Comparison of ENCODE assay signal across 8 cellular contexts in the genomic region with DNA sequence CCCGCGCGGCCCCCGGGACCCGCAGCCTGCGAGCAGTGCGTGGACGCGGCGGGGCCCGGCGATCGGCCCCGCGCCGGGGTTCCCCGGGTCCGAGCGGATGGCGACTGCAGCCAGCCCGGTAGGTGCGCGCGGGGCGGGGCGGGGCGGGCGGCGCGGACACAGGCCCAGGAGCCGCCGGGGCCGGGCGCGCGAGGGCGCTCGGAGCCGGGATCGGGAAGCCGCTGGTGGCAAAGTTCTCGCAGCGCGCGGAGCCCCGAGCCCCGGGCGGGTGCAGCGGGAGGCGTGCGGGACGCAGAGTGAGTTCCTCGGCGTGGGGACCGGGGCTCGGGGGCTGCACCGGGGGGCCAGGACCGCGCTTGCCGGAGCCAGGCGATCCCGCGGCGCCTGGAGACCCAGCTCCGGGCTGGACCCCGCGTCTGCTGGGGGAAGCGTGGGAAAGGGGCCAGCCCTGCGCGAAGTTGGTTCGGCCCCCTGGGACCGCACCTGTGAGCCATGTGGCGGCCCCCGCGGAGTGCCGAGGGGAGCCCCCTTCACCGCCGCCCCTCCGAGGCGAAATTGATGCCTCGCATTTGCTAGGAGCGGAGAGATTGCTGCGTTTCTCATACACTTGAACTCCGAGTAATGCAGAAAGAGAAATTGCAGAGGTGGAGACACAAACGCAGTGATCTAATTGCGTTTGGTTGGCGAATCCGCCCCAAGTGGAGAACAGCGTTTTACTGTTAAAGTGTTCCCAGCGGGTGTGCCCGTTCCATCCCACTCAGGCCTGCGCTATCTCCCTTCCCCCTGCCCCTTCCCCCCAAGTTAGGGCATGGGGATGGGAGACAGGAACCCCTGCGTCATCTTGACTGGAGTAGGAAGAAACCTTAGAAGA.
DNase-seq lines count a peak whose midpoint lies in the region; ATAC-seq lines count a peak whose summit lies in the region.

No MANE protein-coding gene starts in this region.

- H3K9me3 ChIP-seq in HUES48 (ENCODE audit: control insufficient read depth, insufficient read depth, low read length) = no peaks in the 10 kb centered on the region
- no peaks in the 10 kb centered on the region for H3K9me3 ChIP-seq in neuron (ENCODE audit: low read length)

- H3K27me3 Mint-ChIP-seq in activated T-helper 2 cell treated with anti-CD3 and anti-CD28 coated beads, Interferon-gamma antibody, Interleukin-2, Interleukin-4, amounts not matched to agents 10 μg/mL and 5 μg/mL and 100 μg/mL, durations not matched to agents 14 hours and 24 hours and 36 hours (ENCODE audit: low read depth) = peaks cover 35% of the 10 kb centered on the region

- H3K4me1 ChIP-seq in HUES48 (ENCODE audit: control insufficient read depth, insufficient read depth, low read length) (peaks cover 9% of the 10 kb centered on the region; the same call in 1 of the 2 replicates), neuron (ENCODE audit: insufficient read depth, low read length) (peaks cover 12% of the 10 kb centered on the region)

- no peak overlapping the region for H3K27ac Mint-ChIP-seq in activated T-helper 2 cell treated with anti-CD3 and anti-CD28 coated beads, Interferon-gamma antibody, Interleukin-2, Interleukin-4, amounts not matched to agents 10 μg/mL and 5 μg/mL and 100 μg/mL, durations not matched to agents 14 hours and 24 hours and 36 hours

- ATAC-seq in GM21723 (IDR thresholded peaks at IDR 0.05; ENCODE audit: unreplicated experiment) (no peak), GM21786 (IDR thresholded peaks at IDR 0.05; ENCODE audit: unreplicated experiment) (no peak), GM21737 (IDR thresholded peaks at IDR 0.05; ENCODE audit: unreplicated experiment) (no peak)

- H3K27ac ChIP-seq in HUES48 (ENCODE audit: low read depth, low read length) = no peak overlapping the region

- no peaks in the 10 kb centered on the region for H3K9me3 Mint-ChIP-seq in activated T-helper 2 cell treated with anti-CD3 and anti-CD28 coated beads, Interferon-gamma antibody, Interleukin-2, Interleukin-4, amounts not matched to agents 10 μg/mL and 5 μg/mL and 100 μg/mL, durations not matched to agents 14 hours and 24 hours and 36 hours

- H3K4me3 Mint-ChIP-seq in activated T-helper 2 cell treated with anti-CD3 and anti-CD28 coated beads, Interferon-gamma antibody, Interleukin-2, Interleukin-4, amounts not matched to agents 10 μg/mL and 5 μg/mL and 100 μg/mL, durations not matched to agents 14 hours and 24 hours and 36 hours (ENCODE audit: low read depth) = peak overlapping the region; percentile 34

- intact Hi-C loops in activated T-helper 2 cell treated with anti-CD3 and anti-CD28 coated beads, Interferon-gamma antibody, Interleukin-2, Interleukin-4, amounts not matched to agents 10 μg/mL and 5 μg/mL and 100 μg/mL, durations not matched to agents 14 hours and 24 hours and 36 hours (cut with micrococcal nuclease) = loop anchor here (5.0 kb wide), 1 partner anchor 678 kb away; no protein-coding TSS in a partner anchor

- no peaks in the 10 kb centered on the region for H3K36me3 ChIP-seq in HUES48 (ENCODE audit: control insufficient read depth, insufficient read depth, low read length)
- no peaks in the 10 kb centered on the region for H3K36me3 ChIP-seq in neuron (ENCODE audit: insufficient read depth, low read length)

- H2AFZ ChIP-seq in neuron (ENCODE audit: low read depth, low read length) = no peak overlapping the region

- H3K9ac ChIP-seq in HUES48 (ENCODE audit: low read depth, low read length) = no peak overlapping the region

- DNase-seq in D341Med (ENCODE audit: low spot score) (peak; percentile 72), globus pallidus (ENCODE audit: low spot score) (peak; percentile 74)
- no peak for DNase-seq in activated T-helper 2 cell treated with anti-CD3 and anti-CD28 coated beads, Interferon-gamma antibody, Interleukin-2, Interleukin-4, amounts not matched to agents 10 μg/mL and 5 μg/mL and 100 μg/mL, durations not matched to agents 14 hours and 24 hours and 36 hours (ENCODE audit: low spot score)

- H3K4me1 Mint-ChIP-seq in activated T-helper 2 cell treated with anti-CD3 and anti-CD28 coated beads, Interferon-gamma antibody, Interleukin-2, Interleukin-4, amounts not matched to agents 10 μg/mL and 5 μg/mL and 100 μg/mL, durations not matched to agents 14 hours and 24 hours and 36 hours (ENCODE audit: low read depth) = peaks cover 4% of the 10 kb centered on the region

- no peaks in the 10 kb centered on the region for H3K36me3 Mint-ChIP-seq in activated T-helper 2 cell treated with anti-CD3 and anti-CD28 coated beads, Interferon-gamma antibody, Interleukin-2, Interleukin-4, amounts not matched to agents 10 μg/mL and 5 μg/mL and 100 μg/mL, durations not matched to agents 14 hours and 24 hours and 36 hours (ENCODE audit: low read depth)

- H3K4me3 ChIP-seq in HUES48 (ENCODE audit: low read depth, low read length) (peak overlapping the region; percentile 63), neuron (ENCODE audit: low read length) (peak overlapping the region; percentile 56)

- H3K27me3 ChIP-seq in HUES48 (ENCODE audit: control insufficient read depth, insufficient read depth, low read length) (peaks cover 40% of the 10 kb centered on the region), neuron (ENCODE audit: insufficient read depth, low read length) (no peaks in the 10 kb centered on the region)
